1 cellular context compared by ENCODE assay signal in genomic region chr6:7195330-7196018, GRCh38.
TF ChIP-seq lines count a peak whose summit lies in the region.

No MANE protein-coding gene starts in this region.

TF ChIP-seq in IMR-90, 13 proteins besides CTCF, POLR2A, EP300 and RAD21 (continued from another document):
- no peak for TF ChIP-seq ELK1 (IDR thresholded peaks at IDR 0.05; ENCODE audit: borderline replicate concordance, low read depth, low read length)
TF ChIP-seq in IMR-90: peak in this region for 0.
